Comparison of ENCODE assay signal across 8 cellular contexts in genomic region chr3:27368831-27369607, GRCh38. TPM values are rescaled to one million over a fixed set of nuclear protein-coding genes. Genes with fewer than 3 reads are reported as not detected.
A peak's percentile ranks its signal among the peaks of the same experiment; 100 is the strongest.
DNase-seq lines count a peak whose midpoint lies in the region; ATAC-seq and TF ChIP-seq lines count a peak whose summit lies in the region.

Gene NEK10, minus strand, starts transcription at chr3:27369383. Its CDS starts 16,501 bp downstream, at chr3:27352882.

- peak within 1 kb of the TSS; percentile 93 for H3K4me3 Mint-ChIP-seq in progenitor cell of endocrine pancreas (ENCODE audit: low read depth)
- H3K4me3 Mint-ChIP-seq in type B pancreatic cell: peak within 1 kb of the TSS; percentile 98

- no peak within 1 kb of the TSS for H3K27ac ChIP-seq in right atrium auricular region

- peak within 1 kb of the TSS; percentile 55 to 65 for H3K4me3 ChIP-seq in right atrium auricular region

- no peaks in the 10 kb centered on the region for H3K36me3 ChIP-seq in right atrium auricular region

- no peaks in the 10 kb centered on the region for H3K9me3 ChIP-seq in right atrium auricular region

- H3K4me1 ChIP-seq in right atrium auricular region: peaks cover 0 to 6% of the 10 kb centered on the region in 2 donors

- H3K4me1 Mint-ChIP-seq in progenitor cell of endocrine pancreas (ENCODE audit: low read depth): peaks cover 6% of the 10 kb centered on the region
- H3K4me1 Mint-ChIP-seq in type B pancreatic cell (ENCODE audit: unreplicated experiment): peaks cover 6% of the 10 kb centered on the region

- H3K27me3 Mint-ChIP-seq in progenitor cell of endocrine pancreas (peaks cover 3% of the 10 kb centered on the region), type B pancreatic cell (peaks cover 4% of the 10 kb centered on the region)

- peak; percentile 100 for ATAC-seq in HG02571 (IDR thresholded peaks at IDR 0.05; ENCODE audit: unreplicated experiment)

- H3K36me3 Mint-ChIP-seq in progenitor cell of endocrine pancreas (ENCODE audit: insufficient read depth) (no peaks in the 10 kb centered on the region), type B pancreatic cell (no peaks in the 10 kb centered on the region)

- no peak for TF ChIP-seq CTCF in right atrium auricular region (IDR thresholded peaks at IDR 0.05)
- peak; percentile 14 for TF ChIP-seq CTCF in progenitor cell of endocrine pancreas (IDR thresholded peaks at IDR 0.05; ENCODE audit: unreplicated experiment)
- no peak for TF ChIP-seq CTCF in type B pancreatic cell (conservative IDR thresholded peaks at IDR 0.05)

- H3K9me3 Mint-ChIP-seq in progenitor cell of endocrine pancreas (ENCODE audit: low read depth): no peaks in the 10 kb centered on the region
- no peaks in the 10 kb centered on the region for H3K9me3 Mint-ChIP-seq in type B pancreatic cell

- DNase-seq in GM03348 (ENCODE audit: low spot score) (peak; percentile 93), NCI-H1105 (lab: John Stamatoyannopoulos, UW) (peak; percentile 83), T follicular helper cell (ENCODE audit: low read depth) (peak; percentile 90), amygdala (lab: John Stamatoyannopoulos, UW) (peak; percentile 15 to 93 (median 78)), right atrium auricular region (ENCODE audit: low spot score) (peak; percentile 87), progenitor cell of endocrine pancreas (ENCODE audit: low spot score, unreplicated experiment) (peak; percentile 86), type B pancreatic cell (ENCODE audit: extremely low spot score, unreplicated experiment) (peak; percentile 95)

- peak within 1 kb of the TSS; percentile 84 for H3K27ac Mint-ChIP-seq in progenitor cell of endocrine pancreas
- peak within 1 kb of the TSS; percentile 67 for H3K27ac Mint-ChIP-seq in type B pancreatic cell

- no peaks in the 10 kb centered on the region for H3K27me3 ChIP-seq in right atrium auricular region

RNA-seq across cellular contexts. Expression of gene NEK10, which starts in this region (rescaled TPM):
- 10 to 100 TPM; 10.3 to 18.3 TPM for total RNA-seq in right atrium auricular region
- total RNA-seq in progenitor cell of endocrine pancreas: 2.3 and 3.3 TPM in 2 replicates
- 1.4 and 4.2 TPM in 2 replicates for total RNA-seq in type B pancreatic cell (ENCODE audit: low replicate concordance)
